ENCODE assay signal across 12 cellular contexts in genomic region chr17:7260151-7260550, GRCh38. TPM values are rescaled to one million over a fixed set of nuclear protein-coding genes. Genes with fewer than 3 reads are reported as not detected.
DNase-seq lines count a peak whose midpoint lies in the region; ATAC-seq and TF ChIP-seq lines count a peak whose summit lies in the region.
"Had no signal": no experiment of that assay in that cellular context is flagged by ENCODE, and none has a peak within 500 bp of the region (broad histone marks: within the 10 kb centered on the region; RNA-seq: fewer than 3 reads in every experiment).

No MANE protein-coding gene starts in this region.

- H4K20me1 ChIP-seq in SK-N-SH (ENCODE audit: insufficient read depth) (no peaks in the 10 kb centered on the region), smooth muscle cell (ENCODE audit: low read depth) (no peaks in the 10 kb centered on the region)

- H3K4me1 ChIP-seq in SK-N-SH (ENCODE audit: control insufficient read depth in 1 of 2, insufficient read depth in 2 of 2, low read depth in 1 of 2, low read length in 1 of 2), result peaks cover 0 to 6% of the 10 kb centered on the region in 2 experiments; a peak in 2 of 4 replicates
- H3K4me1 ChIP-seq in iPS-20b (ENCODE audit: insufficient read depth, low read length), result peaks cover 13% of the 10 kb centered on the region; the same call in 1 of the 2 replicates
- H3K4me1 ChIP-seq in smooth muscle cell (ENCODE audit: low read depth), result peaks cover 5% of the 10 kb centered on the region

- H3K9ac ChIP-seq in SK-N-SH (no peak overlapping the region), iPS-20b (ENCODE audit: low read depth, low read length) (peak overlapping the region; percentile 97; the same call in 1 of the 2 replicates), smooth muscle cell (ENCODE audit: low read depth) (no peak overlapping the region)

- H3K4me2 ChIP-seq in SK-N-SH, result no peak overlapping the region
- peak overlapping the region; percentile 87 for H3K4me2 ChIP-seq in smooth muscle cell

- peaks cover 6 to 22% of the 10 kb centered on the region in 2 experiments for H3K36me3 ChIP-seq in SK-N-SH (replicated peaks in 1 of 2; ENCODE audit: control insufficient read depth in 1 of 2, insufficient read depth in 2 of 2, low read length in 1 of 2)
- H3K36me3 ChIP-seq in iPS-20b (ENCODE audit: insufficient read depth, low read depth, low read length), result peaks cover 48% of the 10 kb centered on the region
- no peaks in the 10 kb centered on the region for H3K36me3 ChIP-seq in smooth muscle cell (ENCODE audit: low read depth)

- ATAC-seq in SK-N-SH treated with all-trans-retinoic acid at 6 μM for 48 hours (no peak), HG02759 (IDR thresholded peaks at IDR 0.05; ENCODE audit: unreplicated experiment) (no peak)
- ATAC-seq in activated T-helper 17 cell treated with anti-CD3 and anti-CD28 coated beads, Interleukin-2, amount 50 U/mL, for 72 hours (replicated peaks), result no peak

- POLR2A ChIA-PET in SK-N-SH (lab: Yijun Ruan, JAX), result no interaction called here

- H3F3A ChIP-seq in SK-N-SH (replicated peaks; ENCODE audit: insufficient read depth) (peaks cover 30% of the 10 kb centered on the region), smooth muscle cell (ENCODE audit: low read depth) (peaks cover 15% of the 10 kb centered on the region)

- H3K36me3 Mint-ChIP-seq in activated T-helper 17 cell treated with anti-CD3 and anti-CD28 coated beads, Interleukin-2, amount 50 U/mL, for 72 hours (ENCODE audit: low read depth), result peaks cover 51% of the 10 kb centered on the region

- CTCF ChIA-PET in SK-N-SH (lab: Yijun Ruan, JAX), result interaction anchor here (0.9 to 1.9 kb wide), 4 partner anchors 20 to 41 kb away, joined by 3 to 13 read pairs (median 4); no protein-coding TSS in a partner anchor

- H3K4me3 ChIP-seq in SK-N-SH (ENCODE audit: low read depth in 2 of 2, low read length in 1 of 2) (no peak overlapping the region), iPS-20b (ENCODE audit: low read length) (peak overlapping the region; percentile 92), smooth muscle cell (peak overlapping the region; percentile 59)

- H3K4me3 Mint-ChIP-seq in activated T-helper 17 cell treated with anti-CD3 and anti-CD28 coated beads, Interleukin-2, amount 50 U/mL, for 72 hours, result peak overlapping the region; percentile 77

- no peak for TF ChIP-seq EP300 in SK-N-SH (IDR thresholded peaks at IDR 0.05; ENCODE audit: borderline replicate concordance in 1 of 2, low read depth in 1 of 2, low read length in 1 of 2)

- no peaks in the 10 kb centered on the region for H3K9me2 ChIP-seq in SK-N-SH

- peaks cover 10% of the 10 kb centered on the region for H3K4me1 Mint-ChIP-seq in activated T-helper 17 cell treated with anti-CD3 and anti-CD28 coated beads, Interleukin-2, amount 50 U/mL, for 72 hours

- H2AFZ ChIP-seq in SK-N-SH (ENCODE audit: low read depth) (no peak overlapping the region), smooth muscle cell (ENCODE audit: low read depth) (no peak overlapping the region)

- TF ChIP-seq RAD21 in SK-N-SH (IDR thresholded peaks at IDR 0.05; ENCODE audit: low read length), result no peak

- no peaks in the 10 kb centered on the region for H3K9me3 Mint-ChIP-seq in activated T-helper 17 cell treated with anti-CD3 and anti-CD28 coated beads, Interleukin-2, amount 50 U/mL, for 72 hours
- H3K9me3 Mint-ChIP-seq: stimulated activated naive CD8-positive, alpha-beta T cell treated with anti-CD3 and anti-CD28 coated beads, Interleukin-15, Interleukin-2, amounts not matched to agents 100 ng/mL and 50 ng/mL, for 24 hours had no signal

- DNase-seq in SK-N-SH (peak; percentile 16), smooth muscle cell (lab: John Stamatoyannopoulos, UW; ENCODE audit: unreplicated experiment) (no peak), Kasumi-1 (lab: John Stamatoyannopoulos, UW) (no peak), kidney tubule cell (ENCODE audit: low spot score) (no peak)
- DNase-seq: central memory CD4-positive, alpha-beta T cell; foreskin fibroblast had no signal

- no peaks in the 10 kb centered on the region for H3K9me3 ChIP-seq in SK-N-SH
- H3K9me3 ChIP-seq in iPS-20b (ENCODE audit: insufficient read depth, low read depth, low read length), result no peaks in the 10 kb centered on the region
- no peaks in the 10 kb centered on the region for H3K9me3 ChIP-seq in smooth muscle cell (replicated peaks; ENCODE audit: low read depth)

- H3K27ac Mint-ChIP-seq in activated T-helper 17 cell treated with anti-CD3 and anti-CD28 coated beads, Interleukin-2, amount 50 U/mL, for 72 hours, result no peak overlapping the region
- H3K27ac Mint-ChIP-seq: stimulated activated naive CD8-positive, alpha-beta T cell treated with anti-CD3 and anti-CD28 coated beads, Interleukin-15, Interleukin-2, amounts not matched to agents 100 ng/mL and 50 ng/mL, for 24 hours had no signal

- 83% methylated on average over 2 of the region's 4 CpGs for WGBS in SK-N-SH (ENCODE audit: low lambda C conversion rate)
- WGBS in smooth muscle cell (ENCODE audit: low lambda C conversion rate), result 93% methylated on average over 4 of the region's 4 CpGs

- H3K27ac ChIP-seq in SK-N-SH (ENCODE audit: low read depth in 2 of 2, low read length in 1 of 2) (no peak overlapping the region), iPS-20b (ENCODE audit: low read length) (no peak overlapping the region), smooth muscle cell (ENCODE audit: low read depth) (no peak overlapping the region)

- H3K27me3 ChIP-seq in SK-N-SH (ENCODE audit: insufficient read depth) (no peaks in the 10 kb centered on the region), iPS-20b (ENCODE audit: insufficient read depth, low read length) (peaks cover 44% of the 10 kb centered on the region), smooth muscle cell (ENCODE audit: low read depth) (peaks cover 31% of the 10 kb centered on the region)

- no peak for TF ChIP-seq CTCF in SK-N-SH (IDR thresholded peaks at IDR 0.05)
- TF ChIP-seq CTCF in smooth muscle cell (IDR thresholded peaks at IDR 0.05; ENCODE audit: borderline replicate concordance, insufficient read depth, poor library complexity, severe bottlenecking), result no peak

- peaks cover 13% of the 10 kb centered on the region for H3K27me3 Mint-ChIP-seq in activated T-helper 17 cell treated with anti-CD3 and anti-CD28 coated beads, Interleukin-2, amount 50 U/mL, for 72 hours

- H3K79me2 ChIP-seq in SK-N-SH (ENCODE audit: insufficient read depth), result no peaks in the 10 kb centered on the region
- H3K79me2 ChIP-seq in smooth muscle cell (ENCODE audit: low read depth), result no peaks in the 10 kb centered on the region

TF ChIP-seq in SK-N-SH treated with all-trans-retinoic acid at 6 μM for 48 hours, 23 proteins besides CTCF, POLR2A, EP300 and RAD21 (continues in another document):
- TF ChIP-seq ESRRG (CRISPR knock-in tag; IDR thresholded peaks at IDR 0.05) (no peak), ZNF565 (CRISPR knock-in tag; conservative IDR thresholded peaks at IDR 0.05; ENCODE audit: low read depth) (no peak), ZFP30 (CRISPR knock-in tag; IDR thresholded peaks at IDR 0.05) (no peak), ARNTL (CRISPR knock-in tag; IDR thresholded peaks at IDR 0.05; ENCODE audit: borderline replicate concordance, low read depth) (no peak), PATZ1 (CRISPR knock-in tag; IDR thresholded peaks at IDR 0.05; ENCODE audit: borderline replicate concordance) (no peak)

RNA-seq across cellular contexts. Expression of gene CLDN7, which starts 2.1 kb away (rescaled TPM):
- polyA plus RNA-seq in SK-N-SH (2012; rRNA removed), result 2.9 and 5.0 TPM in 2 replicates
- polyA plus RNA-seq in SK-N-SH (2012; cell fraction: cytosol; rRNA removed), result 2.5 and 3.8 TPM in 2 replicates
- polyA plus RNA-seq in SK-N-SH (2012; cell fraction: nucleus; rRNA removed), result 10.4 and 12.1 TPM in 2 replicates
- 1 to 10 TPM in 1 of 2 donors, under 1 TPM in 1; 0.52 to 1.0 TPM for total RNA-seq in activated T-helper 17 cell treated with anti-CD3 and anti-CD28 coated beads, Interleukin-2, amount 50 U/mL, for 72 hours
- total RNA-seq in smooth muscle cell, result 26.7 and 33.7 TPM in 2 replicates
- polyA plus RNA-seq in smooth muscle cell, result 25.2 and 102 TPM in 2 replicates
- total RNA-seq: A172 had no signal

RNA-seq across cellular contexts. Expression of gene ELP5, which starts 8.1 kb away (rescaled TPM):
- 45.4 and 52.1 TPM in 2 replicates for polyA plus RNA-seq in SK-N-SH (2012; rRNA removed)
- polyA plus RNA-seq in SK-N-SH (2012; cell fraction: cytosol; rRNA removed), result 38.4 and 41.3 TPM in 2 replicates
- polyA plus RNA-seq in SK-N-SH (2012; cell fraction: nucleus; rRNA removed), result 51.3 and 60.7 TPM in 2 replicates
- total RNA-seq in activated T-helper 17 cell treated with anti-CD3 and anti-CD28 coated beads, Interleukin-2, amount 50 U/mL, for 72 hours, result 10 to 100 TPM; 43.7 to 72.0 TPM
- total RNA-seq in smooth muscle cell, result 17.3 and 18.7 TPM in 2 replicates
- 41.3 and 42.4 TPM in 2 replicates for polyA plus RNA-seq in smooth muscle cell

RNA-seq across cellular contexts. Expression of gene CTDNEP1, which starts 8.6 kb away (rescaled TPM):
- polyA plus RNA-seq in SK-N-SH (2012; rRNA removed) (111 and 124 TPM in 2 replicates), smooth muscle cell (88.4 and 96.2 TPM in 2 replicates)
- polyA plus RNA-seq in SK-N-SH (2012; cell fraction: cytosol; rRNA removed), result 81.9 and 124 TPM in 2 replicates
- polyA plus RNA-seq in SK-N-SH (2012; cell fraction: nucleus; rRNA removed), result 60.7 and 80.6 TPM in 2 replicates
- total RNA-seq in activated T-helper 17 cell treated with anti-CD3 and anti-CD28 coated beads, Interleukin-2, amount 50 U/mL, for 72 hours, result 100 to 1,000 TPM; 152 to 209 TPM
- total RNA-seq in smooth muscle cell, result 46.3 and 57.5 TPM in 2 replicates

RNA-seq across cellular contexts. Expression of gene GABARAP, which starts 17.9 kb away (rescaled TPM):
- polyA plus RNA-seq in SK-N-SH (2012; rRNA removed) (585 and 637 TPM in 2 replicates), smooth muscle cell (725 and 735 TPM in 2 replicates)
- 741 and 785 TPM in 2 replicates for polyA plus RNA-seq in SK-N-SH (2012; cell fraction: cytosol; rRNA removed)
- 215 and 225 TPM in 2 replicates for polyA plus RNA-seq in SK-N-SH (2012; cell fraction: nucleus; rRNA removed)
- total RNA-seq in activated T-helper 17 cell treated with anti-CD3 and anti-CD28 coated beads, Interleukin-2, amount 50 U/mL, for 72 hours, result 100 to 1,000 TPM; 190 to 239 TPM
- total RNA-seq in smooth muscle cell, result 305 and 363 TPM in 2 replicates

RNA-seq across cellular contexts. Expression of gene PHF23, which starts 20.9 kb away (rescaled TPM):
- 53.3 and 58.5 TPM in 2 replicates for polyA plus RNA-seq in SK-N-SH (2012; rRNA removed)
- 47.9 and 57.2 TPM in 2 replicates for polyA plus RNA-seq in SK-N-SH (2012; cell fraction: cytosol; rRNA removed)
- 45.2 and 50.5 TPM in 2 replicates for polyA plus RNA-seq in SK-N-SH (2012; cell fraction: nucleus; rRNA removed)
- 10 to 100 TPM; 43.5 to 52.3 TPM for total RNA-seq in activated T-helper 17 cell treated with anti-CD3 and anti-CD28 coated beads, Interleukin-2, amount 50 U/mL, for 72 hours
- 41.6 and 48.5 TPM in 2 replicates for total RNA-seq in smooth muscle cell
- 33.8 and 46.5 TPM in 2 replicates for polyA plus RNA-seq in smooth muscle cell

Comparison
In these comparisons a context has a peak if more than half of its experiments do, and no peak if none do; other contexts are left out.
1. H3K4me3 ChIP-seq: peak in iPS-20b (single experiment) and smooth muscle cell (single experiment); none in SK-N-SH (0 of 2).
2. RNA of gene CLDN7, which starts 2.1 kb away (total RNA-seq): 26.7 to 33.7 TPM in smooth muscle cell; 0.52 to 1.0 TPM in activated T-helper 17 cell treated with anti-CD3 and anti-CD28 coated beads, Interleukin-2, amount 50 U/mL, for 72 hours; every median in the first group is over 10 times any median in the second.